In genomic region chr4:135705343-135705742, GRCh38 we compare ENCODE assay signal across 11 cellular contexts.
"Had no signal": no experiment of that assay in that cellular context is flagged by ENCODE, and none has a peak within 500 bp of the region (broad histone marks: within the 10 kb centered on the region; RNA-seq: fewer than 3 reads in every experiment).

No MANE protein-coding gene starts in this region.

- H3K9me3 ChIP-seq: HAP-1 had no signal

- H3K27ac Mint-ChIP-seq: GM23338, H9, HFFc6 had no signal

- H3K9ac ChIP-seq: GM23248 had no signal

- DNase-seq: GM23248, GOT3, H7, H9, HCEC 1CT, HFFc6 had no signal

- FAIRE-seq: H1, H54 had no signal

- H2AFZ ChIP-seq: GM23248, GM23338 had no signal

- ATAC-seq: GM23338, HCT116 had no signal

- H3K4me3 Mint-ChIP-seq: GM23338, H9, HFFc6 had no signal

- H3K36me3 ChIP-seq: HAP-1 had no signal

- H3K4me3 ChIP-seq: GM23248, GM23338, HAP-1 had no signal

- H3K4me2 ChIP-seq: GM23338 had no signal

- H3K4me1 ChIP-seq: HAP-1 had no signal

- H3K4me1 Mint-ChIP-seq: GM23338, H9 had no signal

- H3K27ac ChIP-seq: GM23248 had no signal

- H3K9me3 Mint-ChIP-seq: GM23338, H9, HFFc6 had no signal
